Comparison of ENCODE assay signal across 1 cellular context in genomic region chr18:13625843-13626543, GRCh38.
TF ChIP-seq lines count a peak whose summit lies in the region.

No MANE protein-coding gene starts in this region.

TF ChIP-seq in IMR-90, 13 proteins besides CTCF, POLR2A, EP300 and RAD21:
- no peak for TF ChIP-seq FOS (IDR thresholded peaks at IDR 0.05; ENCODE audit: low read depth, low read length)
- no peak for TF ChIP-seq BHLHE40 (IDR thresholded peaks at IDR 0.05; ENCODE audit: low read depth, low read length)
- TF ChIP-seq MAZ (IDR thresholded peaks at IDR 0.05; ENCODE audit: borderline replicate concordance, low read depth, low read length) = no peak
- no peak for TF ChIP-seq MXI1 (IDR thresholded peaks at IDR 0.05; ENCODE audit: borderline replicate concordance, low read depth, low read length)
- no peak for TF ChIP-seq RFX5 (IDR thresholded peaks at IDR 0.05; ENCODE audit: low read depth, low read length)
